ENCODE assay signal across 19 cellular contexts in genomic region chr5:58260243-58260642, GRCh38.
DNase-seq lines count a peak whose midpoint lies in the region; ATAC-seq, FAIRE-seq and TF ChIP-seq lines count a peak whose summit lies in the region.
"Had no signal": no experiment of that assay in that cellular context is flagged by ENCODE, and none has a peak within 500 bp of the region (broad histone marks: within the 10 kb centered on the region; RNA-seq: fewer than 3 reads in every experiment).

No MANE protein-coding gene starts in this region.

- no peak for TF ChIP-seq CTCF in HFFc6 (IDR thresholded peaks at IDR 0.05)
- no peak for TF ChIP-seq CTCF in astrocyte (IDR thresholded peaks at IDR 0.05; ENCODE audit: insufficient read depth, low read depth, low read length)
- no peak for TF ChIP-seq CTCF in smooth muscle cell (IDR thresholded peaks at IDR 0.05; ENCODE audit: borderline replicate concordance, insufficient read depth, poor library complexity, severe bottlenecking)

- H3K27me3 Mint-ChIP-seq in HFFc6 (ENCODE audit: insufficient read depth) (peaks cover 5% of the 10 kb centered on the region), astrocyte (ENCODE audit: low read depth, unreplicated experiment) (no peaks in the 10 kb centered on the region), T-cell (peaks cover 0 to 3% of the 10 kb centered on the region in 2 donors)
- H3K27me3 Mint-ChIP-seq: activated naive CD8-positive, alpha-beta T cell treated with anti-CD3 and anti-CD28 coated beads for 36 hours; brain had no signal

- no peaks in the 10 kb centered on the region for H3K36me3 Mint-ChIP-seq in HFFc6 (ENCODE audit: low read depth)
- H3K36me3 Mint-ChIP-seq in astrocyte (ENCODE audit: low read depth, unreplicated experiment) = no peaks in the 10 kb centered on the region
- no peaks in the 10 kb centered on the region for H3K36me3 Mint-ChIP-seq in T-cell
- H3K36me3 Mint-ChIP-seq: activated naive CD8-positive, alpha-beta T cell treated with anti-CD3 and anti-CD28 coated beads for 36 hours; brain; stimulated activated effector memory CD8-positive, alpha-beta T cell treated with anti-CD3 and anti-CD28 coated beads, Interleukin-12 subunit alpha, Interleukin-12 subunit beta, amount 100 ng/mL, for 72 hours had no signal

- CTCF ChIA-PET in T-cell (lab: Charles Lee) = no interaction called here

- DNase-seq in HFFc6 (no peak), astrocyte (ENCODE audit: low read depth) (no peak), smooth muscle cell (lab: John Stamatoyannopoulos, UW; ENCODE audit: unreplicated experiment) (no peak), T-cell (no peak), DMS53 treated with DMSO at 0.1 percent for 48 hours (lab: John Stamatoyannopoulos, UW; ENCODE audit: unreplicated experiment) (no peak), AG20443 (ENCODE audit: low spot score) (no peak)
- no peak for DNase-seq in stimulated activated CD8-positive, alpha-beta memory T cell treated with anti-CD3 and anti-CD28 coated beads, Interleukin-4, amount 100 ng/mL, for 48 hours
- DNase-seq: activated CD4-positive, alpha-beta T cell treated with anti-CD3 and anti-CD28 coated beads for 36 hours; activated naive CD8-positive, alpha-beta T cell treated with anti-CD3 and anti-CD28 coated beads for 36 hours; midbrain; NCI-H1694 treated with DMSO at 0.1 percent for 48 hours; stimulated activated CD4-positive, alpha-beta T cell treated with anti-CD3 and anti-CD28 coated beads, Interleukin-15, amount 100 ng/mL, for 24 hours; testis had no signal

- no peaks in the 10 kb centered on the region for H3F3A ChIP-seq in smooth muscle cell (ENCODE audit: low read depth)

- H3K27me3 ChIP-seq in astrocyte (ENCODE audit: insufficient read depth, low read length) (no peaks in the 10 kb centered on the region), iPS-20b (ENCODE audit: insufficient read depth, low read length) (no peaks in the 10 kb centered on the region), smooth muscle cell (ENCODE audit: low read depth) (no peaks in the 10 kb centered on the region)
- H3K27me3 ChIP-seq: testis had no signal

- POLR2A ChIA-PET in T-cell (lab: Charles Lee) = interaction anchor here in 1 of 2 donors (0.8 kb wide), 1 partner anchor 602 kb away, joined by 5 read pairs; no protein-coding TSS in a partner anchor

- FAIRE-seq in astrocyte (lab: Jason Lieb, UNC) = no peak
- FAIRE-seq: frontal cortex had no signal

- H4K20me1 ChIP-seq in astrocyte (ENCODE audit: insufficient read depth, low read length) (no peaks in the 10 kb centered on the region), smooth muscle cell (ENCODE audit: low read depth) (no peaks in the 10 kb centered on the region)

- H3K9me3 Mint-ChIP-seq in HFFc6 (no peaks in the 10 kb centered on the region), astrocyte (ENCODE audit: unreplicated experiment) (peaks cover 2% of the 10 kb centered on the region), T-cell (no peaks in the 10 kb centered on the region)
- H3K9me3 Mint-ChIP-seq: activated naive CD8-positive, alpha-beta T cell treated with anti-CD3 and anti-CD28 coated beads for 36 hours had no signal

- H2AFZ ChIP-seq in astrocyte (ENCODE audit: low read depth, low read length) (no peak overlapping the region), smooth muscle cell (ENCODE audit: low read depth) (peak overlapping the region; percentile 57)

- H3K4me3 Mint-ChIP-seq in HFFc6 (peak overlapping the region; percentile 83), astrocyte (ENCODE audit: unreplicated experiment) (no peak overlapping the region), T-cell (no peak overlapping the region)
- H3K4me3 Mint-ChIP-seq: activated CD4-positive, alpha-beta T cell treated with anti-CD3 and anti-CD28 coated beads for 36 hours; activated naive CD8-positive, alpha-beta T cell treated with anti-CD3 and anti-CD28 coated beads for 36 hours; brain; nephron progenitor cell; stimulated activated effector memory CD8-positive, alpha-beta T cell treated with anti-CD3 and anti-CD28 coated beads, Interleukin-12 subunit alpha, Interleukin-12 subunit beta, amount 100 ng/mL, for 72 hours had no signal

- H3K27ac Mint-ChIP-seq in HFFc6 = peak overlapping the region; percentile 94
- peak overlapping the region; percentile 97 for H3K27ac Mint-ChIP-seq in astrocyte (ENCODE audit: unreplicated experiment)
- no peak overlapping the region for H3K27ac Mint-ChIP-seq in T-cell
- H3K27ac Mint-ChIP-seq: activated CD4-positive, alpha-beta T cell treated with anti-CD3 and anti-CD28 coated beads for 36 hours; activated naive CD8-positive, alpha-beta T cell treated with anti-CD3 and anti-CD28 coated beads for 36 hours; stimulated activated effector memory CD8-positive, alpha-beta T cell treated with anti-CD3 and anti-CD28 coated beads, Interleukin-12 subunit alpha, Interleukin-12 subunit beta, amount 100 ng/mL, for 72 hours had no signal

- no peak for ATAC-seq in T-cell (replicated peaks in 1 of 4)
- ATAC-seq: activated CD4-positive, alpha-beta T cell treated with anti-CD3 and anti-CD28 coated beads for 36 hours; stimulated activated effector memory CD8-positive, alpha-beta T cell treated with anti-CD3 and anti-CD28 coated beads, Interleukin-12 subunit alpha, Interleukin-12 subunit beta, amount 100 ng/mL, for 72 hours had no signal

- H3K9ac ChIP-seq in astrocyte (ENCODE audit: low read length) (peak overlapping the region; percentile 51), iPS-20b (ENCODE audit: low read depth, low read length) (peak overlapping the region; percentile 26; the same call in 1 of the 2 replicates), smooth muscle cell (ENCODE audit: low read depth) (no peak overlapping the region)

- peaks cover 68% of the 10 kb centered on the region for H3K4me1 Mint-ChIP-seq in HFFc6 (ENCODE audit: low read depth)
- H3K4me1 Mint-ChIP-seq in astrocyte (ENCODE audit: low read depth, unreplicated experiment) = peaks cover 20% of the 10 kb centered on the region
- no peaks in the 10 kb centered on the region for H3K4me1 Mint-ChIP-seq in T-cell
- H3K4me1 Mint-ChIP-seq: activated CD4-positive, alpha-beta T cell treated with anti-CD3 and anti-CD28 coated beads for 36 hours; activated naive CD8-positive, alpha-beta T cell treated with anti-CD3 and anti-CD28 coated beads for 36 hours; stimulated activated effector memory CD8-positive, alpha-beta T cell treated with anti-CD3 and anti-CD28 coated beads, Interleukin-12 subunit alpha, Interleukin-12 subunit beta, amount 100 ng/mL, for 72 hours had no signal

- H3K36me3 ChIP-seq in astrocyte (ENCODE audit: insufficient read depth, low read length) (no peaks in the 10 kb centered on the region), iPS-20b (ENCODE audit: insufficient read depth, low read depth, low read length) (no peaks in the 10 kb centered on the region), smooth muscle cell (ENCODE audit: low read depth) (no peaks in the 10 kb centered on the region)
- H3K36me3 ChIP-seq: HAP-1 had no signal

- H3K4me3 ChIP-seq in astrocyte (ENCODE audit: insufficient read depth, low read depth, low read length) (peak overlapping the region; percentile 14), iPS-20b (ENCODE audit: low read length) (no peak overlapping the region), smooth muscle cell (no peak overlapping the region)
- H3K4me3 ChIP-seq: HAP-1, testis had no signal

- H3K4me1 ChIP-seq in astrocyte (ENCODE audit: insufficient read depth, low read length) (peaks cover 22% of the 10 kb centered on the region), iPS-20b (ENCODE audit: insufficient read depth, low read length) (peaks cover 5% of the 10 kb centered on the region; the same call in 1 of the 2 replicates), smooth muscle cell (ENCODE audit: low read depth) (no peaks in the 10 kb centered on the region)
- H3K4me1 ChIP-seq: HAP-1, testis had no signal

- peak overlapping the region; percentile 80 for H3K27ac ChIP-seq in astrocyte (ENCODE audit: low read depth, low read length)
- no peak overlapping the region for H3K27ac ChIP-seq in iPS-20b (ENCODE audit: low read length)
- H3K27ac ChIP-seq in smooth muscle cell (ENCODE audit: low read depth) = peak overlapping the region; percentile 75
- H3K27ac ChIP-seq: testis had no signal

- H3K79me2 ChIP-seq in astrocyte (ENCODE audit: insufficient read depth, low read length) (no peaks in the 10 kb centered on the region), smooth muscle cell (ENCODE audit: low read depth) (no peaks in the 10 kb centered on the region)

- peak overlapping the region; percentile 72 for H3K4me2 ChIP-seq in astrocyte (ENCODE audit: low read length)
- peak overlapping the region; percentile 54 for H3K4me2 ChIP-seq in smooth muscle cell

- H3K9me3 ChIP-seq in astrocyte (ENCODE audit: insufficient read depth, low read depth, low read length) (no peaks in the 10 kb centered on the region), iPS-20b (ENCODE audit: insufficient read depth, low read depth, low read length) (no peaks in the 10 kb centered on the region), smooth muscle cell (replicated peaks; ENCODE audit: low read depth) (no peaks in the 10 kb centered on the region)
- H3K9me3 ChIP-seq: HAP-1, testis had no signal

- WGBS in smooth muscle cell (ENCODE audit: low lambda C conversion rate) = 91% methylated on average over 2 of the region's 2 CpGs

Comparison
In these comparisons a context has a peak if more than half of its experiments do, and no peak if none do; other contexts are left out.
1. H3K27ac Mint-ChIP-seq: peak in HFFc6 (single experiment) and astrocyte (single experiment); none in T-cell (0 of 2).